In genomic region chr18:48073231-48073930, GRCh38 we compare ENCODE assay signal across 14 cellular contexts.
DNase-seq lines count a peak whose midpoint lies in the region; ATAC-seq and TF ChIP-seq lines count a peak whose summit lies in the region.
"Had no signal": no experiment of that assay in that cellular context is flagged by ENCODE, and none has a peak within 500 bp of the region (broad histone marks: within the 10 kb centered on the region; RNA-seq: fewer than 3 reads in every experiment).

No MANE protein-coding gene starts in this region.

- no peak overlapping the region for H3K4me3 ChIP-seq in right atrium auricular region
- no peak overlapping the region for H3K4me3 ChIP-seq in skeletal muscle satellite cell (ENCODE audit: low read length)
- H3K4me3 ChIP-seq: cardiac muscle cell had no signal

- peak overlapping the region; percentile 13 for H3K4me2 ChIP-seq in skeletal muscle satellite cell (ENCODE audit: low read length)

- DNase-seq in COLO668 (lab: John Stamatoyannopoulos, UW; ENCODE audit: unreplicated experiment), result peak; percentile 13
- no peak for DNase-seq in WTC11 (ENCODE audit: low spot score)
- DNase-seq in right atrium auricular region (ENCODE audit: low spot score), result no peak
- no peak for DNase-seq in hippocampal formation (lab: John Stamatoyannopoulos, UW)
- DNase-seq in stimulated activated CD4-positive, alpha-beta T cell treated with anti-CD3 and anti-CD28 coated beads, Interleukin-1b, Interleukin-23, amount 100 ng/mL, for 48 hours, result no peak
- DNase-seq: activated CD8-positive, alpha-beta T cell treated with anti-CD3 and anti-CD28 coated beads, Interleukin-2, amount 10 ng/mL, durations not matched to agents 7 days and 5 days; activated gamma-delta T cell treated with Interleukin-2 at 50 U/mL for 16 hours; AML-193; NCI-H1105 had no signal

- H3K36me3 Mint-ChIP-seq in WTC11, result no peaks in the 10 kb centered on the region

- H3K27me3 Mint-ChIP-seq in WTC11 (ENCODE audit: low read depth), result no peaks in the 10 kb centered on the region

- H3K27me3 ChIP-seq in right atrium auricular region (no peaks in the 10 kb centered on the region), skeletal muscle satellite cell (ENCODE audit: control insufficient read depth, insufficient read depth, low read length) (peaks cover 71% of the 10 kb centered on the region)
- H3K27me3 ChIP-seq: cardiac muscle cell had no signal

- peak overlapping the region; percentile 23 to 30 for H3K27ac ChIP-seq in right atrium auricular region
- H3K27ac ChIP-seq: cardiac muscle cell had no signal

- H3K4me1 ChIP-seq in right atrium auricular region (peaks cover 0 to 10% of the 10 kb centered on the region in 2 donors), skeletal muscle satellite cell (ENCODE audit: control insufficient read depth, insufficient read depth, low read length) (peaks cover 4% of the 10 kb centered on the region)

- CTCF ChIA-PET in WTC11 (lab: Charles Lee), result no interaction called here

- H3K4me1 Mint-ChIP-seq in WTC11, result peaks cover 27% of the 10 kb centered on the region

- POLR2A ChIA-PET in WTC11 (lab: Charles Lee), result no interaction called here

- no peaks in the 10 kb centered on the region for H3K9me3 Mint-ChIP-seq in WTC11
- H3K9me3 Mint-ChIP-seq: T-helper 2 cell treated with Interferon-gamma antibody and Interleukin-4, amounts not matched to agents 5 μg/mL and 100 μg/mL, for 36 hours had no signal

- no peak overlapping the region for H3K9ac ChIP-seq in skeletal muscle satellite cell (ENCODE audit: low read depth, low read length)

- H3K36me3 ChIP-seq in right atrium auricular region (no peaks in the 10 kb centered on the region), skeletal muscle satellite cell (ENCODE audit: insufficient read depth, low read length) (no peaks in the 10 kb centered on the region)
- H3K36me3 ChIP-seq: cardiac muscle cell had no signal

- no peak overlapping the region for H3K27ac Mint-ChIP-seq in WTC11
- H3K27ac Mint-ChIP-seq: activated CD8-positive, alpha-beta T cell treated with anti-CD3 and anti-CD28 coated beads, Interleukin-2, amount 10 ng/mL, durations not matched to agents 7 days and 5 days; T-helper 2 cell treated with Interferon-gamma antibody and Interleukin-4, amounts not matched to agents 5 μg/mL and 100 μg/mL, for 36 hours had no signal

- H3K4me3 Mint-ChIP-seq in WTC11, result no peak overlapping the region
- H3K4me3 Mint-ChIP-seq: activated CD8-positive, alpha-beta T cell treated with anti-CD3 and anti-CD28 coated beads, Interleukin-2, amount 10 ng/mL, durations not matched to agents 7 days and 5 days; T-helper 2 cell treated with Interferon-gamma antibody and Interleukin-4, amounts not matched to agents 5 μg/mL and 100 μg/mL, for 36 hours had no signal

- no peaks in the 10 kb centered on the region for H3K9me3 ChIP-seq in right atrium auricular region
- no peaks in the 10 kb centered on the region for H3K9me3 ChIP-seq in skeletal muscle satellite cell (replicated peaks; ENCODE audit: low read length)

- ATAC-seq in WTC11 (peak; percentile 38), GM19328 (IDR thresholded peaks at IDR 0.05; ENCODE audit: unreplicated experiment) (no peak), GM18861 (IDR thresholded peaks at IDR 0.05; ENCODE audit: unreplicated experiment) (no peak)
- ATAC-seq: activated CD8-positive, alpha-beta T cell treated with anti-CD3 and anti-CD28 coated beads, Interleukin-2, amount 10 ng/mL, durations not matched to agents 7 days and 5 days had no signal

- TF ChIP-seq CTCF in WTC11 (IDR thresholded peaks at IDR 0.05), result no peak
- no peak for TF ChIP-seq CTCF in right atrium auricular region (IDR thresholded peaks at IDR 0.05)

TF ChIP-seq in WTC11, 78 proteins besides CTCF, POLR2A, EP300 and RAD21:
- TF ChIP-seq ATF3 (CRISPR knock-in tag; conservative IDR thresholded peaks at IDR 0.05) (no peak), ZNF416 (CRISPR knock-in tag; IDR thresholded peaks at IDR 0.05) (no peak)
